9 cellular contexts compared by ENCODE assay signal in genomic region chr3:179016979-179017670, GRCh38. TPM values are rescaled to one million over a fixed set of nuclear protein-coding genes. Genes with fewer than 3 reads are reported as not detected.
DNase-seq lines count a peak whose midpoint lies in the region; ATAC-seq, FAIRE-seq and TF ChIP-seq lines count a peak whose summit lies in the region.
"Had no signal": no experiment of that assay in that cellular context is flagged by ENCODE, and none has a peak within 500 bp of the region (broad histone marks: within the 10 kb centered on the region; RNA-seq: fewer than 3 reads in every experiment).

No MANE protein-coding gene starts in this region.

- POLR2A ChIA-PET in MCF 10A (lab: Yijun Ruan, JAX) = interaction anchor here (0.7 to 2.4 kb wide), 5 partner anchors 9 to 304 kb away, joined by 3 to 11 read pairs (median 4); no protein-coding TSS in a partner anchor

- DNase-seq in MCF 10A (ENCODE audit: unreplicated experiment) (no peak), breast epithelium (ENCODE audit: low spot score in 2 of 2) (no peak), Karpas-422 (no peak), amygdala (lab: John Stamatoyannopoulos, UW) (no peak), urothelium cell line (ENCODE audit: low spot score) (no peak)
- DNase-seq in stimulated activated effector memory CD8-positive, alpha-beta T cell treated with anti-CD3 and anti-CD28 coated beads, Interleukin-12 subunit alpha, Interleukin-12 subunit beta, amount 100 ng/mL, for 72 hours (ENCODE audit: low spot score in 2 of 2) = no peak

- no peaks in the 10 kb centered on the region for H3K9me3 Mint-ChIP-seq in MCF 10A (ENCODE audit: unreplicated experiment)
- no peaks in the 10 kb centered on the region for H3K9me3 Mint-ChIP-seq in stimulated activated effector memory CD8-positive, alpha-beta T cell treated with anti-CD3 and anti-CD28 coated beads, Interleukin-12 subunit alpha, Interleukin-12 subunit beta, amount 100 ng/mL, for 72 hours

- H3K4me1 Mint-ChIP-seq in MCF 10A (ENCODE audit: insufficient read depth, unreplicated experiment) = no peaks in the 10 kb centered on the region
- H3K4me1 Mint-ChIP-seq in stimulated activated effector memory CD8-positive, alpha-beta T cell treated with anti-CD3 and anti-CD28 coated beads, Interleukin-12 subunit alpha, Interleukin-12 subunit beta, amount 100 ng/mL, for 72 hours = peaks cover 16% of the 10 kb centered on the region

- FAIRE-seq in urothelium cell line (lab: Jason Lieb, UNC) = no peak

- peak overlapping the region; percentile 50 for H3K4me2 ChIP-seq in Karpas-422 (ENCODE audit: low read depth, low read length, poor library complexity, severe bottlenecking)

- CTCF ChIA-PET in MCF 10A (lab: Yijun Ruan, JAX) = interaction anchor here (0.6 to 2.7 kb wide), 6 partner anchors 10 to 277 kb away, joined by 3 to 39 read pairs (median 6); partner anchors contain the start of gene ZMAT3

- peak overlapping the region; percentile 54 for H3K27ac Mint-ChIP-seq in MCF 10A (ENCODE audit: low read depth, unreplicated experiment)
- H3K27ac Mint-ChIP-seq in stimulated activated effector memory CD8-positive, alpha-beta T cell treated with anti-CD3 and anti-CD28 coated beads, Interleukin-12 subunit alpha, Interleukin-12 subunit beta, amount 100 ng/mL, for 72 hours = peak overlapping the region; percentile 73

- peaks cover 54% of the 10 kb centered on the region for H3K36me3 Mint-ChIP-seq in MCF 10A (ENCODE audit: insufficient read depth, unreplicated experiment)
- H3K36me3 Mint-ChIP-seq in stimulated activated effector memory CD8-positive, alpha-beta T cell treated with anti-CD3 and anti-CD28 coated beads, Interleukin-12 subunit alpha, Interleukin-12 subunit beta, amount 100 ng/mL, for 72 hours = peaks cover 7% of the 10 kb centered on the region

- H3K36me3 ChIP-seq in breast epithelium (no peaks in the 10 kb centered on the region), Karpas-422 (ENCODE audit: insufficient read depth, low read length) (no peaks in the 10 kb centered on the region)
- H3K36me3 ChIP-seq: Peyer's patch had no signal

- H3K27ac ChIP-seq in breast epithelium = no peak overlapping the region
- no peak overlapping the region for H3K27ac ChIP-seq in Karpas-422 (ENCODE audit: low read length)

- no peak for TF ChIP-seq CTCF in MCF 10A (IDR thresholded peaks at IDR 0.05; ENCODE audit: unreplicated experiment)
- no peak for TF ChIP-seq CTCF in breast epithelium (IDR thresholded peaks at IDR 0.05)

- no peaks in the 10 kb centered on the region for H3K27me3 Mint-ChIP-seq in MCF 10A (ENCODE audit: insufficient read depth, unreplicated experiment)

- no peak overlapping the region for H3K4me3 ChIP-seq in breast epithelium
- no peak overlapping the region for H3K4me3 ChIP-seq in Karpas-422 (ENCODE audit: low read length)
- H3K4me3 ChIP-seq: Peyer's patch had no signal

- no peak overlapping the region for H3K4me3 Mint-ChIP-seq in MCF 10A (ENCODE audit: unreplicated experiment)
- peak overlapping the region; percentile 41 for H3K4me3 Mint-ChIP-seq in stimulated activated effector memory CD8-positive, alpha-beta T cell treated with anti-CD3 and anti-CD28 coated beads, Interleukin-12 subunit alpha, Interleukin-12 subunit beta, amount 100 ng/mL, for 72 hours

- BruUV-seq in MCF 10A (replicated peaks; lab: Mats Ljungman, UMichigan) = no TSS peak

- TF ChIP-seq POLR2A in breast epithelium (IDR thresholded peaks at IDR 0.05) = no peak

- H2AFZ ChIP-seq in Karpas-422 (ENCODE audit: low read length) = no peak overlapping the region

- H3K27me3 ChIP-seq in breast epithelium (no peaks in the 10 kb centered on the region), Karpas-422 (ENCODE audit: low read length) (no peaks in the 10 kb centered on the region)
- H3K27me3 ChIP-seq: Peyer's patch had no signal

- intact Hi-C loops in MCF 10A (cut with micrococcal nuclease) = no loop called here
- intact Hi-C loops in breast epithelium (cut with DNase I; ENCODE audit: low total_unique reads) = no loop called here

- H3K9ac ChIP-seq in Karpas-422 (ENCODE audit: low read length) = peak overlapping the region; percentile 3; the same call in 1 of the 2 replicates

- no peaks in the 10 kb centered on the region for H3K79me2 ChIP-seq in Karpas-422 (ENCODE audit: low read length)

- H4K20me1 ChIP-seq in Karpas-422 (ENCODE audit: insufficient read depth, low read depth, low read length) = no peaks in the 10 kb centered on the region

- ATAC-seq in HG02678 (IDR thresholded peaks at IDR 0.05; ENCODE audit: unreplicated experiment) (peak; percentile 76), SK-N-SH treated with all-trans-retinoic acid at 6 μM for 48 hours (no peak)
- ATAC-seq in stimulated activated effector memory CD8-positive, alpha-beta T cell treated with anti-CD3 and anti-CD28 coated beads, Interleukin-12 subunit alpha, Interleukin-12 subunit beta, amount 100 ng/mL, for 72 hours = peak; percentile 61

- H3K9me3 ChIP-seq in breast epithelium (no peaks in the 10 kb centered on the region), Karpas-422 (ENCODE audit: low read length) (no peaks in the 10 kb centered on the region)
- H3K9me3 ChIP-seq: Peyer's patch had no signal

- H3K4me1 ChIP-seq in breast epithelium = no peaks in the 10 kb centered on the region
- peaks cover 8% of the 10 kb centered on the region for H3K4me1 ChIP-seq in Karpas-422 (ENCODE audit: low read length)
- H3K4me1 ChIP-seq: Peyer's patch had no signal

- no peaks in the 10 kb centered on the region for H3K9me2 ChIP-seq in Karpas-422 (replicated peaks; ENCODE audit: insufficient read depth, low read length)

TF ChIP-seq in SK-N-SH treated with all-trans-retinoic acid at 6 μM for 48 hours, 23 proteins besides CTCF, POLR2A, EP300 and RAD21:
- no peak for TF ChIP-seq TOX (CRISPR knock-in tag; IDR thresholded peaks at IDR 0.05; ENCODE audit: borderline replicate concordance)

RNA-seq across cellular contexts. Expression of gene ZMAT3, which starts 54.5 kb away (rescaled TPM):
- total RNA-seq in MCF 10A (2022) = 50.9 and 58.0 TPM in 2 replicates
- 10 to 100 TPM; 10.4 to 19.5 (median 16.7) TPM for total RNA-seq in breast epithelium
- total RNA-seq in Karpas-422 (2014; rRNA removed; shearing (Covaris generic); ENCODE audit: low replicate concordance) = 4.1 and 11.9 TPM in 2 replicates
